Comparison of ENCODE assay signal across 9 cellular contexts in genomic region chr19:48992571-48993174, GRCh38. TPM values are rescaled to one million over a fixed set of nuclear protein-coding genes. Genes with fewer than 3 reads are reported as not detected.
DNase-seq lines count a peak whose midpoint lies in the region; ATAC-seq and TF ChIP-seq lines count a peak whose summit lies in the region.
"Had no signal": no experiment of that assay in that cellular context is flagged by ENCODE, and none has a peak within 500 bp of the region (broad histone marks: within the 10 kb centered on the region; RNA-seq: fewer than 3 reads in every experiment).

No MANE protein-coding gene starts in this region.

- peak overlapping the region; percentile 93 for H2AK5ac ChIP-seq in IMR-90 (ENCODE audit: low read depth, low read length)

- peaks cover 12% of the 10 kb centered on the region for H3K4me1 ChIP-seq in IMR-90 (ENCODE audit: control insufficient read depth, insufficient read depth, low read length)
- H3K4me1 ChIP-seq in body of pancreas: peaks cover 26% of the 10 kb centered on the region
- H3K4me1 ChIP-seq in suprapubic skin: peaks cover 44% of the 10 kb centered on the region

- in situ Hi-C loops in IMR-90 (cut with MboI; ENCODE audit: low sequenced_read_pairs): no loop called here

- DNase-seq in IMR-90 (no peak), body of pancreas (peak in 1 of 4 donors; percentile 34), left colon (peak in 1 of 2 donors; percentile 47), suprapubic skin (ENCODE audit: low spot score in 2 of 2) (peak in 1 of 2 donors; percentile 81), NCI-H1092 treated with DMSO at 0.1 percent for 48 hours (lab: John Stamatoyannopoulos, UW) (no peak), DMS153 (lab: John Stamatoyannopoulos, UW) (no peak)

- H3K4ac ChIP-seq in IMR-90 (ENCODE audit: low read depth, low read length): peak overlapping the region; percentile 93

- H3K23ac ChIP-seq in IMR-90 (ENCODE audit: low read depth, low read length): peak overlapping the region; percentile 94

- H2AK9ac ChIP-seq in IMR-90 (replicated peaks; ENCODE audit: low read depth, low read length, poor library complexity): peak overlapping the region; percentile 94

- peak overlapping the region; percentile 88 for H2AFZ ChIP-seq in IMR-90 (replicated peaks; ENCODE audit: low read length, poor library complexity)

- no peak for TF ChIP-seq RAD21 in IMR-90 (IDR thresholded peaks at IDR 0.05; ENCODE audit: low read length)

- TF ChIP-seq EP300 in suprapubic skin (IDR thresholded peaks at IDR 0.05): no peak

- peak overlapping the region; percentile 14; the same call in 1 of the 2 replicates for H3K18ac ChIP-seq in IMR-90 (ENCODE audit: low read depth, low read length)

- peak overlapping the region; percentile 93 for H3K14ac ChIP-seq in IMR-90 (replicated peaks; ENCODE audit: low read depth, low read length)

- peak overlapping the region; percentile 85 for H3K27ac ChIP-seq in IMR-90 (ENCODE audit: insufficient read depth, low read length)
- peak overlapping the region; percentile 85 to 95 (median 89) for H3K27ac ChIP-seq in body of pancreas
- H3K27ac ChIP-seq in suprapubic skin: peak overlapping the region; percentile 95

- H4K5ac ChIP-seq in IMR-90 (ENCODE audit: low read depth, low read length): peak overlapping the region; percentile 41; the same call in 1 of the 2 replicates

- H3K36me3 ChIP-seq in IMR-90 (ENCODE audit: control insufficient read depth, insufficient read depth, low read length): peaks cover 18% of the 10 kb centered on the region
- H3K36me3 ChIP-seq in body of pancreas (replicated peaks in 1 of 2; ENCODE audit: insufficient read depth in 1 of 2, low read depth in 2 of 2): no peaks in the 10 kb centered on the region
- H3K36me3 ChIP-seq in suprapubic skin: peaks cover 15% of the 10 kb centered on the region

- H2BK20ac ChIP-seq in IMR-90 (ENCODE audit: low read depth, low read length): no peak overlapping the region

- H3K56ac ChIP-seq in IMR-90 (ENCODE audit: extremely low read depth, insufficient read depth, low read length): peak overlapping the region; percentile 63

- peak overlapping the region; percentile 91 for H4K91ac ChIP-seq in IMR-90 (ENCODE audit: insufficient read depth, low read depth, low read length)

- intact Hi-C loops in IMR-90 (cut with micrococcal nuclease): loop anchor here (5.0 to 10.0 kb wide), 3 partner anchors 65 to 212 kb away; partner anchors contain the start of genes CGB7 and KCNA7
- intact Hi-C loops in body of pancreas (cut with DNase I): no loop called here
- intact Hi-C loops in left colon (cut with DNase I, micrococcal nuclease): no loop called here

- H3K27me3 ChIP-seq in IMR-90 (ENCODE audit: control insufficient read depth, insufficient read depth, low read length) (no peaks in the 10 kb centered on the region), body of pancreas (no peaks in the 10 kb centered on the region), suprapubic skin (no peaks in the 10 kb centered on the region)

- TF ChIP-seq CTCF in IMR-90 (conservative IDR thresholded peaks at IDR 0.05; ENCODE audit: low read depth, low read length): no peak
- TF ChIP-seq CTCF in body of pancreas (IDR thresholded peaks at IDR 0.05): no peak
- no peak for TF ChIP-seq CTCF in suprapubic skin (IDR thresholded peaks at IDR 0.05)

- whole genome bisulfite sequencing in IMR-90 (ENCODE audit: extremely low coverage in 2 of 2, insufficient read length in 1 of 2), 2 experiments: 0% methylated on average over 5 of the region's 20 CpGs; no CpG with 5 or more reads in 1 of the 2 experiments
- WGBS in body of pancreas, 2 donors: 1% methylated on average over 16 to 20 of the region's 20 CpGs
- 1% methylated on average over 17 of the region's 20 CpGs for WGBS in suprapubic skin

- peak overlapping the region; percentile 89 for H3K4me2 ChIP-seq in IMR-90 (ENCODE audit: low read depth, low read length)

- peak overlapping the region; percentile 48 to 64 for H4K8ac ChIP-seq in IMR-90 (ENCODE audit: low read depth in 2 of 2, low read length in 2 of 2)

- 0 out of 3 replicates have a peak overlapping the region, but pooled peaks have one; percentile 12 for H2BK15ac ChIP-seq in IMR-90 (ENCODE audit: low read depth, low read length)

- dilution Hi-C loops in IMR-90 (cut with HindIII; ENCODE audit: low sequenced_read_pairs, unreplicated experiment): no loop called here

- POLR2A ChIA-PET in IMR-90 (lab: Charles Lee; ENCODE audit: unreplicated experiment): interaction anchor here (0.9 to 1.1 kb wide), 2 partner anchors 25 to 118 kb away, joined by 3 read pairs; no protein-coding TSS in a partner anchor

- peak overlapping the region; percentile 39; the same call in 1 of the 2 replicates for H2BK120ac ChIP-seq in IMR-90 (ENCODE audit: low read depth, low read length)

- BruUV-seq in IMR-90 (replicated peaks; lab: Mats Ljungman, UMichigan): no TSS peak

- H2BK5ac ChIP-seq in IMR-90 (ENCODE audit: low read depth, low read length, poor library complexity, severe bottlenecking): peak overlapping the region; percentile 77

- CTCF ChIA-PET in IMR-90 (lab: Yijun Ruan, JAX): interaction anchor here (0.8 to 1.9 kb wide), 10 partner anchors 9 to 277 kb away, joined by 3 to 9 read pairs (median 5); no protein-coding TSS in a partner anchor

- 0 out of 2 replicates have a peak, but pooled peaks cover 3% of the 10 kb centered on the region for H3K9me1 ChIP-seq in IMR-90 (ENCODE audit: insufficient read depth, low read length)

- peak overlapping the region; percentile 92 for H3K9ac ChIP-seq in IMR-90 (ENCODE audit: low read depth, low read length)

- peak; percentile 3 for ATAC-seq in GM19035 (IDR thresholded peaks at IDR 0.05; ENCODE audit: unreplicated experiment)
- ATAC-seq in IMR-90 (ENCODE audit: low read depth): no peak
- ATAC-seq in body of pancreas: no peak
- peak; percentile 17 for ATAC-seq in left colon
- no peak for ATAC-seq in HG03378 (IDR thresholded peaks at IDR 0.05; ENCODE audit: unreplicated experiment)

- TF ChIP-seq POLR2A in IMR-90 (IDR thresholded peaks at IDR 0.05; ENCODE audit: low read depth, low read length) (no peak; the same call in 1 of the 2 replicates), body of pancreas (IDR thresholded peaks at IDR 0.05) (no peak), suprapubic skin (IDR thresholded peaks at IDR 0.05) (no peak)

- H3K79me1 ChIP-seq in IMR-90 (ENCODE audit: low read depth in 1 of 2, low read length in 2 of 2): peaks cover 21 to 72% of the 10 kb centered on the region in 2 experiments

- H4K20me1 ChIP-seq in IMR-90 (ENCODE audit: insufficient read depth, low read length): peaks cover 20% of the 10 kb centered on the region

- H3K4me3 ChIP-seq in IMR-90 (ENCODE audit: insufficient read depth, low read depth, low read length) (peak overlapping the region; percentile 78), body of pancreas (peak overlapping the region; percentile 60 to 77), suprapubic skin (peak overlapping the region; percentile 76)

- H3K9me3 ChIP-seq in IMR-90 (ENCODE audit: control insufficient read depth, insufficient read depth, low read length) (no peaks in the 10 kb centered on the region), body of pancreas (no peaks in the 10 kb centered on the region), suprapubic skin (no peaks in the 10 kb centered on the region)

TF ChIP-seq in IMR-90, 13 proteins besides CTCF, POLR2A, EP300 and RAD21:
- TF ChIP-seq FOS (IDR thresholded peaks at IDR 0.05; ENCODE audit: low read depth, low read length) (no peak), CHD1 (IDR thresholded peaks at IDR 0.05; ENCODE audit: low read depth, low read length) (0 out of 2 replicates have a peak, but pooled peaks have one; percentile 29), MXI1 (IDR thresholded peaks at IDR 0.05; ENCODE audit: borderline replicate concordance, low read depth, low read length) (peak; percentile 18; the same call in 1 of the 2 replicates)

RNA-seq across cellular contexts. Expression of gene GYS1, which starts 0.4 kb away (rescaled TPM):
- total RNA-seq in IMR-90 (2012; rRNA removed) (36.1 and 38.7 TPM in 2 replicates), body of pancreas (10 to 100 TPM in 1 of 2 donors, 1 to 10 TPM in 1; 7.5 to 17.8 TPM), left colon (10 to 100 TPM; 41.4 to 48.6 TPM), suprapubic skin (10 to 100 TPM; 26.4 to 42.0 (median 31.6) TPM)
- 72.2 and 74.8 TPM in 2 replicates for polyA plus RNA-seq in IMR-90 (2012; rRNA removed)
- 45.5 and 80.8 TPM in 2 replicates for polyA plus RNA-seq in IMR-90 (2012; cell fraction: cytosol; rRNA removed)
- 129 and 196 TPM in 2 replicates for polyA plus RNA-seq in IMR-90 (2012; cell fraction: nucleus; rRNA removed; ENCODE audit: low replicate concordance)

RNA-seq across cellular contexts. Expression of gene RUVBL2, which starts 1.0 kb away (rescaled TPM):
- total RNA-seq in IMR-90 (2012; rRNA removed): 354 and 391 TPM in 2 replicates
- polyA plus RNA-seq in IMR-90 (2012; rRNA removed): 196 and 225 TPM in 2 replicates
- 139 and 243 TPM in 2 replicates for polyA plus RNA-seq in IMR-90 (2012; cell fraction: cytosol; rRNA removed)
- polyA plus RNA-seq in IMR-90 (2012; cell fraction: nucleus; rRNA removed; ENCODE audit: low replicate concordance): 158 and 323 TPM in 2 replicates
- 10 to 100 TPM; 46.5 to 47.2 TPM for total RNA-seq in body of pancreas
- total RNA-seq in left colon: 10 to 100 TPM; 47.9 to 56.7 TPM
- total RNA-seq in suprapubic skin: 10 to 100 TPM; 37.3 to 70.3 (median 68.8) TPM

RNA-seq across cellular contexts. Expression of gene LHB, which starts 24.2 kb away (rescaled TPM):
- total RNA-seq in IMR-90 (2012; rRNA removed) (not detected in 2 replicates), body of pancreas (10 to 100 TPM in 1 of 2 donors, not detected in 1; 45.8 TPM), left colon (not detected), suprapubic skin (not detected)
- not detected in 2 replicates for polyA plus RNA-seq in IMR-90 (2012; rRNA removed)
- polyA plus RNA-seq in IMR-90 (2012; cell fraction: cytosol; rRNA removed): 0.37 TPM in 1 of 2 replicates, not detected in the other
- 1.7 and 5.0 TPM in 2 replicates for polyA plus RNA-seq in IMR-90 (2012; cell fraction: nucleus; rRNA removed; ENCODE audit: low replicate concordance)
- total RNA-seq: subcutaneous adipose tissue had no signal

RNA-seq across cellular contexts. Expression of gene FTL, which starts 27.6 kb away (rescaled TPM):
- 913 and 1,057 TPM in 2 replicates for total RNA-seq in IMR-90 (2012; rRNA removed)
- 2,766 and 2,944 TPM in 2 replicates for polyA plus RNA-seq in IMR-90 (2012; rRNA removed)
- 1,686 and 2,711 TPM in 2 replicates for polyA plus RNA-seq in IMR-90 (2012; cell fraction: cytosol; rRNA removed)
- polyA plus RNA-seq in IMR-90 (2012; cell fraction: nucleus; rRNA removed; ENCODE audit: low replicate concordance): 443 and 473 TPM in 2 replicates
- total RNA-seq in body of pancreas: 1,000 to 10,000 TPM; 1,824 to 3,385 TPM
- total RNA-seq in left colon: 1,000 to 10,000 TPM in 1 of 2 donors, 100 to 1,000 TPM in 1; 931 to 1,901 TPM
- 1,000 to 10,000 TPM in 3 of 4 donors, 100 to 1,000 TPM in 1; 883 to 1,582 (median 1,278) TPM for total RNA-seq in suprapubic skin

RNA-seq across cellular contexts. Expression of gene CGB3, which starts 31.5 kb away (rescaled TPM):
- total RNA-seq in IMR-90 (2012; rRNA removed): not detected in 2 replicates
- polyA plus RNA-seq in IMR-90 (2012; rRNA removed): not detected in 2 replicates
- 0.07 TPM in 1 of 2 replicates, not detected in the other for polyA plus RNA-seq in IMR-90 (2012; cell fraction: cytosol; rRNA removed)
- polyA plus RNA-seq in IMR-90 (2012; cell fraction: nucleus; rRNA removed; ENCODE audit: low replicate concordance): 0.11 TPM in 1 of 2 replicates, not detected in the other
- not detected for total RNA-seq in body of pancreas
- not detected for total RNA-seq in left colon
- not detected for total RNA-seq in suprapubic skin
- total RNA-seq: subcutaneous adipose tissue had no signal

Comparison
In these comparisons a context has a peak if more than half of its experiments do, and no peak if none do; other contexts are left out.
1. ATAC-seq: peak in GM19035 (single experiment) and left colon (single experiment); none in IMR-90 (single experiment), body of pancreas (single experiment) and HG03378 (single experiment).
2. Peak in every context shown above with its lines, with median percentiles within 50 percentile points of each other: H3K27ac ChIP-seq and H3K4me3 ChIP-seq.